19 cellular contexts compared by ENCODE assay signal in genomic region chr4:96593422-96593821, GRCh38.
DNase-seq lines count a peak whose midpoint lies in the region; ATAC-seq and TF ChIP-seq lines count a peak whose summit lies in the region.
"Had no signal": no experiment of that assay in that cellular context is flagged by ENCODE, and none has a peak within 500 bp of the region (broad histone marks: within the 10 kb centered on the region; RNA-seq: fewer than 3 reads in every experiment).

No MANE protein-coding gene starts in this region.

- H3K4me1 Mint-ChIP-seq in mesothelial cell of epicardium (peaks cover 15% of the 10 kb centered on the region), T-cell (no peaks in the 10 kb centered on the region)
- H3K4me1 Mint-ChIP-seq: stimulated activated naive B cell treated with anti-CD40 and anti-IgM and Interleukin-4, amounts not matched to agents 10 μg/mL and 1 μg/mL and 100 μg/mL, for 72 hours had no signal

- POLR2A ChIA-PET in T-cell (lab: Charles Lee), result no interaction called here

- no peaks in the 10 kb centered on the region for H3K36me3 Mint-ChIP-seq in mesothelial cell of epicardium
- H3K36me3 Mint-ChIP-seq in T-cell, result no peaks in the 10 kb centered on the region
- H3K36me3 Mint-ChIP-seq: stimulated activated naive B cell treated with anti-CD40 and anti-IgM and Interleukin-4, amounts not matched to agents 10 μg/mL and 1 μg/mL and 100 μg/mL, for 72 hours had no signal

- CTCF ChIA-PET in T-cell (lab: Charles Lee), result no interaction called here

- H3K4me3 Mint-ChIP-seq in mesothelial cell of epicardium (no peak overlapping the region), T-cell (no peak overlapping the region)
- H3K4me3 Mint-ChIP-seq: CD4-positive, alpha-beta T cell; stimulated activated naive B cell treated with anti-CD40 and anti-IgM and Interleukin-4, amounts not matched to agents 10 μg/mL and 1 μg/mL and 100 μg/mL, for 72 hours had no signal

- DNase-seq in COR-L47 (lab: John Stamatoyannopoulos, UW), result peak; percentile 78
- peak; percentile 17 for DNase-seq in HuH-7 (ENCODE audit: low spot score)
- peak; percentile 19 for DNase-seq in OCI-M2 (lab: John Stamatoyannopoulos, UW; ENCODE audit: unreplicated experiment)
- no peak for DNase-seq in mesothelial cell of epicardium (ENCODE audit: low spot score in 2 of 2, unreplicated experiment in 2 of 2)
- no peak for DNase-seq in stimulated activated CD4-positive, alpha-beta T cell treated with anti-CD3 and anti-CD28 coated beads, Interleukin-1b, Interleukin-23, amount 100 ng/mL, for 48 hours
- no peak for DNase-seq in T-cell
- no peak for DNase-seq in H4 (ENCODE audit: low spot score)
- DNase-seq: activated CD8-positive, alpha-beta memory T cell treated with anti-CD3 and anti-CD28 coated beads, Interleukin-2, amount 50 U/mL, for 4 hours; activated naive CD4-positive, alpha-beta T cell treated with Interleukin-2 at 50 U/mL for 16 hours; CD4-positive, alpha-beta T cell; gastrocnemius medialis; left ventricle myocardium inferior; NCI-H2171 treated with DMSO at 0.1 percent for 48 hours; SHP77 treated with DMSO at 0.1 percent for 48 hours; stimulated activated naive B cell treated with anti-CD40 and anti-IgM and Interleukin-4, amounts not matched to agents 10 μg/mL and 1 μg/mL and 100 μg/mL, for 72 hours; T-helper 2 cell; uterus had no signal

- no peaks in the 10 kb centered on the region for H3K27me3 Mint-ChIP-seq in mesothelial cell of epicardium (ENCODE audit: low read depth)
- no peaks in the 10 kb centered on the region for H3K27me3 Mint-ChIP-seq in T-cell
- H3K27me3 Mint-ChIP-seq: CD4-positive, alpha-beta T cell; stimulated activated naive B cell treated with anti-CD40 and anti-IgM and Interleukin-4, amounts not matched to agents 10 μg/mL and 1 μg/mL and 100 μg/mL, for 72 hours had no signal

- ATAC-seq in T-cell (replicated peaks in 1 of 4), result no peak
- ATAC-seq in HG03342 (IDR thresholded peaks at IDR 0.05; ENCODE audit: unreplicated experiment), result no peak
- ATAC-seq: gastrocnemius medialis; GM12878; stimulated activated naive B cell treated with anti-CD40 and anti-IgM and Interleukin-4, amounts not matched to agents 10 μg/mL and 1 μg/mL and 100 μg/mL, for 72 hours had no signal

- H3K27ac Mint-ChIP-seq in mesothelial cell of epicardium (peak overlapping the region; percentile 12), T-cell (no peak overlapping the region)
- H3K27ac Mint-ChIP-seq: CD4-positive, alpha-beta T cell; stimulated activated naive B cell treated with anti-CD40 and anti-IgM and Interleukin-4, amounts not matched to agents 10 μg/mL and 1 μg/mL and 100 μg/mL, for 72 hours had no signal

- no peak for TF ChIP-seq CTCF in mesothelial cell of epicardium (IDR thresholded peaks at IDR 0.05; ENCODE audit: unreplicated experiment)

- peaks cover 7% of the 10 kb centered on the region for H3K9me3 Mint-ChIP-seq in mesothelial cell of epicardium
- H3K9me3 Mint-ChIP-seq in T-cell, result peaks cover 5 to 32% (median 8%) of the 10 kb centered on the region in 3 donors

Comparison
In these comparisons a context has a peak if more than half of its experiments do, and no peak if none do; other contexts are left out.
1. DNase-seq: peak in COR-L47 (single experiment), HuH-7 (single experiment) and OCI-M2 (single experiment); none in mesothelial cell of epicardium (0 of 2), stimulated activated CD4-positive, alpha-beta T cell treated with anti-CD3 and anti-CD28 coated beads, Interleukin-1b, Interleukin-23, amount 100 ng/mL, for 48 hours (single experiment), T-cell (0 of 34) and H4 (single experiment).